9 cellular contexts compared by ENCODE assay signal in genomic region chr3:46595819-46596218, GRCh38. TPM values are rescaled to one million over a fixed set of nuclear protein-coding genes. Genes with fewer than 3 reads are reported as not detected.
"Had no signal": no experiment of that assay in that cellular context is flagged by ENCODE, and none has a peak within 500 bp of the region (broad histone marks: within the 10 kb centered on the region; RNA-seq: fewer than 3 reads in every experiment).

No MANE protein-coding gene starts in this region.

- H3K4me3 ChIP-seq: GM23338, HAP-1, K562 had no signal

- H3K4me2 ChIP-seq: GM23338 had no signal

- H3K36me3 ChIP-seq: HAP-1 had no signal

- H2AFZ ChIP-seq: GM23338 had no signal

- DNase-seq: H7, HFFc6, KG1 had no signal

- ATAC-seq: GM23338, HCT116 had no signal

RNA-seq across cellular contexts. Expression of gene FAM240A, which starts 16.5 kb away (rescaled TPM):
- total RNA-seq: GM23338, H4, H7, HFFc6, HT-29, K562 had no signal
- polyA plus RNA-seq: K562 had no signal

RNA-seq across cellular contexts. Expression of gene LRRC2, which starts 29.7 kb away (rescaled TPM):
- total RNA-seq: K562 had no signal
